21 cellular contexts compared by ENCODE assay signal in the genomic region with DNA sequence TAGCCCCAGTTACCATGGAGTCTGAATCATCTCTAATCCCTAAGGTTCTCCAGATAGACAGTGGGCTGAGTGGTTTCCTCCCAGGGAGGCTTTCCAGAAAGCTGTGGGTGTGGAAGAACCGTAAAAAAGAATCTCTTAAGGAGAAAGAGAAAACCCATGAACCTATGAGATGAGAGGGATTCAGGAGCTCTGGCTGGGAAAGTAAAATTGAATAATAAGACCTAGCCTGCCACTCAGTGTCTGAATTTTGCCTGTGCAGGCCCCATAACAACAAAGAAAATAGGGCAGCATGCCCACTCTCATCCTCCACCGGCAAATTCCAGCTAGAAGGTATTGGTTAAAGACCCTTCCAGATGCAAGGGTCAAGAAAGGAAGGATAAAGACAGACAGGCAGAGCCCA. TPM values are rescaled to one million over a fixed set of nuclear protein-coding genes. Genes with fewer than 3 reads are reported as not detected.
"Had no signal": no experiment of that assay in that cellular context is flagged by ENCODE, and none has a peak within 500 bp of the region (broad histone marks: within the 10 kb centered on the region; RNA-seq: fewer than 3 reads in every experiment).

No MANE protein-coding gene starts in this region.

- H3K36me3 ChIP-seq: breast epithelium, thoracic aorta, upper lobe of left lung had no signal

- H3K27ac ChIP-seq: breast epithelium, hepatocyte, parathyroid adenoma, thoracic aorta, upper lobe of left lung had no signal

- H3K9me3 ChIP-seq: breast epithelium, thoracic aorta, upper lobe of left lung had no signal

- ATAC-seq: activated naive CD8-positive, alpha-beta T cell treated with anti-CD3 and anti-CD28 coated beads, Interleukin-2, amount 50 U/mL, for 24 hours; activated T-cell treated with anti-CD3 and anti-CD28 coated beads, Interleukin-2, amount 50 U/mL, for 4 hours; esophagus mucosa; naive thymus-derived CD8-positive, alpha-beta T cell; stimulated activated memory B cell treated with anti-CD40 and anti-IgM and Interleukin-4, amounts not matched to agents 10 μg/mL and 1 μg/mL and 100 μg/mL, for 72 hours had no signal

- DNase-seq: activated CD4-positive, CD25-positive, alpha-beta regulatory T cell; activated CD8-positive, alpha-beta memory T cell treated with anti-CD3 and anti-CD28 coated beads, Interleukin-2, amount 50 U/mL, for 4 hours; activated effector memory CD4-positive, alpha-beta T cell treated with Interleukin-2 at 50 U/mL for 16 hours; activated T-cell treated with anti-CD3 and anti-CD28 coated beads, Interleukin-2, amount 50 U/mL, for 4 hours; aorta; cerebellar nuclear complex; effector CD8-positive, alpha-beta T cell; upper lobe of left lung had no signal

- H3K4me3 ChIP-seq: breast epithelium, hepatocyte, smooth muscle cell, thoracic aorta, upper lobe of left lung had no signal

- H3K27me3 ChIP-seq: hepatocyte, upper lobe of left lung had no signal

- H3K4me1 ChIP-seq: breast epithelium, parathyroid adenoma, upper lobe of left lung had no signal

RNA-seq across cellular contexts. Expression of a gene that starts 16.9 kb away (rescaled TPM):
- total RNA-seq: activated T-cell treated with anti-CD3 and anti-CD28 coated beads, Interleukin-2, amount 50 U/mL, for 4 hours; aorta; breast epithelium; esophagus mucosa; glomerular endothelial cell; hepatocyte; mucosa of gallbladder; naive thymus-derived CD8-positive, alpha-beta T cell; sciatic nerve; smooth muscle cell; thoracic aorta had no signal
- polyA plus RNA-seq: aorta; hepatocyte; naive thymus-derived CD8-positive, alpha-beta T cell; smooth muscle cell had no signal

RNA-seq across cellular contexts. Expression of a gene that starts 29.5 kb away (rescaled TPM):
- total RNA-seq: activated T-cell treated with anti-CD3 and anti-CD28 coated beads, Interleukin-2, amount 50 U/mL, for 4 hours; aorta; breast epithelium; esophagus mucosa; glomerular endothelial cell; hepatocyte; lower leg skin; mucosa of gallbladder; naive thymus-derived CD8-positive, alpha-beta T cell; sciatic nerve; smooth muscle cell; thoracic aorta; upper lobe of left lung had no signal
- polyA plus RNA-seq: aorta; hepatocyte; naive thymus-derived CD8-positive, alpha-beta T cell; smooth muscle cell had no signal
